12 cellular contexts compared by ENCODE assay signal in the genomic region with DNA sequence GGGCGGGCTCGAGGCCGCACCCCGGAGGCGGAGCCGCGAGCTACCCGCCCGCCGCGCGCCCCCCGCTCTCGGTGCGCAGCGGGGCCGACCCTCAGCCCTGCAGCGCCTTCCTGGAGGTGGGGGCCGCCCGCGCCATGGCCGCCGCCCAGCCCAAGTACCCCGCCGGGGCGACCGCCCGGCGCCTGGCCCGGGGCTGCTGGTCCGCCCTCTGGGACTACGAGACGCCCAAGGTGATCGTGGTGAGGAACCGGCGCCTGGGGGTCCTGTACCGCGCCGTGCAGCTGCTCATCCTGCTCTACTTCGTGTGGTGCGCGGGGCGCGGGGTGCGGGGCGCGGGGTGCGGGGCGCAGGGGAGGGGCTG. TPM values are rescaled to one million over a fixed set of nuclear protein-coding genes. Genes with fewer than 3 reads are reported as not detected.
DNase-seq lines count a peak whose midpoint lies in the region; ATAC-seq lines count a peak whose summit lies in the region.
"Had no signal": no experiment of that assay in that cellular context is flagged by ENCODE, and none has a peak within 500 bp of the region (broad histone marks: within the 10 kb centered on the region; RNA-seq: fewer than 3 reads in every experiment).

A gene (plus strand): TSS at position 94 of the 361 bp plus-strand sequence. CDS start 41 bp downstream, at position 135.

- no peak within 1 kb of the TSS for H3K27ac ChIP-seq in right cardiac atrium (ENCODE audit: low read length)
- H3K27ac ChIP-seq: heart right ventricle, RWPE1 had no signal

- H3K27ac Mint-ChIP-seq in activated naive CD8-positive, alpha-beta T cell treated with anti-CD3 and anti-CD28 coated beads for 36 hours: no peak within 1 kb of the TSS
- H3K27ac Mint-ChIP-seq in memory B cell: no peak within 1 kb of the TSS
- no peak within 1 kb of the TSS for H3K27ac Mint-ChIP-seq in effector memory CD8-positive, alpha-beta T cell
- H3K27ac Mint-ChIP-seq: activated naive CD8-positive, alpha-beta T cell treated with anti-CD3 and anti-CD28 coated beads, Interleukin-2, amount 10 ng/mL, durations not matched to agents 7 days and 5 days had no signal

- peak in 1 of 3 donors; percentile 48 for DNase-seq in right cardiac atrium
- DNase-seq in Right ventricle myocardium inferior (ENCODE audit: missing footprints): no peak
- DNase-seq in activated naive CD8-positive, alpha-beta T cell treated with anti-CD3 and anti-CD28 coated beads for 36 hours: no peak
- DNase-seq in memory B cell (ENCODE audit: low spot score in 2 of 2): no peak
- no peak for DNase-seq in HT-29 (ENCODE audit: low spot score)
- no peak for DNase-seq in HuH-7.5 (ENCODE audit: low spot score)
- no peak for DNase-seq in effector memory CD8-positive, alpha-beta T cell
- DNase-seq in NCI-H1436 treated with DMSO at 0.1 percent for 48 hours (lab: John Stamatoyannopoulos, UW): no peak
- DNase-seq: activated naive CD8-positive, alpha-beta T cell treated with anti-CD3 and anti-CD28 coated beads, Interleukin-2, amount 10 ng/mL, durations not matched to agents 7 days and 5 days; heart right ventricle had no signal

- H3K36me3 Mint-ChIP-seq in activated naive CD8-positive, alpha-beta T cell treated with anti-CD3 and anti-CD28 coated beads for 36 hours: peaks cover 1% of the 10 kb centered on the region
- peaks cover 5% of the 10 kb centered on the region for H3K36me3 Mint-ChIP-seq in memory B cell
- H3K36me3 Mint-ChIP-seq in effector memory CD8-positive, alpha-beta T cell (ENCODE audit: insufficient read depth): no peaks in the 10 kb centered on the region

- peaks cover 44% of the 10 kb centered on the region for H3K27me3 Mint-ChIP-seq in activated naive CD8-positive, alpha-beta T cell treated with anti-CD3 and anti-CD28 coated beads for 36 hours
- peaks cover 18% of the 10 kb centered on the region for H3K27me3 Mint-ChIP-seq in memory B cell
- H3K27me3 Mint-ChIP-seq in effector memory CD8-positive, alpha-beta T cell: peaks cover 31 to 39% of the 10 kb centered on the region in 2 donors

- H3K27me3 ChIP-seq in right cardiac atrium (ENCODE audit: control insufficient read depth, insufficient read depth): no peaks in the 10 kb centered on the region

- H3K9me3 Mint-ChIP-seq in activated naive CD8-positive, alpha-beta T cell treated with anti-CD3 and anti-CD28 coated beads for 36 hours: peaks cover 3% of the 10 kb centered on the region
- peaks cover 3% of the 10 kb centered on the region for H3K9me3 Mint-ChIP-seq in memory B cell
- H3K9me3 Mint-ChIP-seq in effector memory CD8-positive, alpha-beta T cell: no peaks in the 10 kb centered on the region

- WGBS in right cardiac atrium: 4% methylated on average over 49 of the region's 49 CpGs

- H3K4me3 Mint-ChIP-seq in activated naive CD8-positive, alpha-beta T cell treated with anti-CD3 and anti-CD28 coated beads for 36 hours: peak within 1 kb of the TSS; percentile 29
- H3K4me3 Mint-ChIP-seq in memory B cell: peak within 1 kb of the TSS; percentile 70
- H3K4me3 Mint-ChIP-seq in effector memory CD8-positive, alpha-beta T cell: peak within 1 kb of the TSS in 1 of 2 donors; percentile 29
- H3K4me3 Mint-ChIP-seq: activated naive CD8-positive, alpha-beta T cell treated with anti-CD3 and anti-CD28 coated beads, Interleukin-2, amount 10 ng/mL, durations not matched to agents 7 days and 5 days had no signal

- no peaks in the 10 kb centered on the region for H3K4me1 ChIP-seq in right cardiac atrium (ENCODE audit: control insufficient read depth, insufficient read depth, low read length)

- H3K4me3 ChIP-seq in right cardiac atrium (ENCODE audit: low read length): peak within 1 kb of the TSS; percentile 34
- H3K4me3 ChIP-seq: heart right ventricle had no signal

- ATAC-seq in right cardiac atrium (no peak), Right ventricle myocardium inferior (no peak), memory B cell (ENCODE audit: low read depth) (no peak)
- ATAC-seq in effector memory CD8-positive, alpha-beta T cell (replicated peaks): no peak
- ATAC-seq: activated CD4-positive, CD25-positive, alpha-beta regulatory T cell treated with anti-CD3 and anti-CD28 coated beads, Interleukin-2, amount 50 U/mL, for 24 hours; heart right ventricle had no signal

- intact Hi-C loops in right cardiac atrium (cut with DNase I): loop anchor here in 3 of 4 donors (5.0 to 10.0 kb wide), 2 partner anchors 206 to 464 kb away; no protein-coding TSS in a partner anchor
- intact Hi-C loops in Right ventricle myocardium inferior (cut with DNase I): loop anchor here (10.0 kb wide), 1 partner anchor 464 kb away; no protein-coding TSS in a partner anchor

- H3K4me1 Mint-ChIP-seq in activated naive CD8-positive, alpha-beta T cell treated with anti-CD3 and anti-CD28 coated beads for 36 hours: peaks cover 10% of the 10 kb centered on the region
- H3K4me1 Mint-ChIP-seq in memory B cell: peaks cover 15% of the 10 kb centered on the region
- H3K4me1 Mint-ChIP-seq in effector memory CD8-positive, alpha-beta T cell (ENCODE audit: low read depth in 2 of 2): peaks cover 11 to 16% of the 10 kb centered on the region in 2 donors

- peaks cover 5% of the 10 kb centered on the region for H3K9me3 ChIP-seq in right cardiac atrium (ENCODE audit: control insufficient read depth, low read length)

RNA-seq across cellular contexts. Expression of the gene that starts here (rescaled TPM):
- total RNA-seq in right cardiac atrium: not detected
- not detected for polyA plus RNA-seq in right cardiac atrium
- total RNA-seq in Right ventricle myocardium inferior: not detected
- not detected for total RNA-seq in activated naive CD8-positive, alpha-beta T cell treated with anti-CD3 and anti-CD28 coated beads for 36 hours
- total RNA-seq in HT-29 (2014; rRNA removed; shearing (Covaris generic)): not detected in 2 replicates
- total RNA-seq: activated naive CD8-positive, alpha-beta T cell treated with anti-CD3 and anti-CD28 coated beads, Interleukin-2, amount 10 ng/mL, durations not matched to agents 7 days and 5 days; heart right ventricle had no signal
- polyA plus RNA-seq: heart right ventricle had no signal
